In genomic region chr14:94974422-94974821, GRCh38 we compare ENCODE assay signal across 17 cellular contexts.
A peak's percentile ranks its signal among the peaks of the same experiment; 100 is the strongest.
DNase-seq lines count a peak whose midpoint lies in the region; ATAC-seq and TF ChIP-seq lines count a peak whose summit lies in the region.
"Had no signal": no experiment of that assay in that cellular context is flagged by ENCODE, and none has a peak within 500 bp of the region (broad histone marks: within the 10 kb centered on the region; RNA-seq: fewer than 3 reads in every experiment).

No MANE protein-coding gene starts in this region.

- H3K36me3 ChIP-seq in SK-N-MC (ENCODE audit: insufficient read depth, low read length) (no peaks in the 10 kb centered on the region), skeletal muscle tissue (ENCODE audit: control insufficient read depth in 3 of 3, insufficient read depth in 3 of 3, low read length in 3 of 3) (peaks cover 0 to 2% (median 0%) of the 10 kb centered on the region in 3 donors)
- H3K36me3 ChIP-seq: BE2C; BLaER1 treated with 17β-estradiol and CSF1 and Interleukin-3, amounts not matched to agents 10 nM and 100 nM had no signal

- H3K9me3 ChIP-seq in SK-N-MC (ENCODE audit: low read depth, low read length) (no peaks in the 10 kb centered on the region), skeletal muscle tissue (ENCODE audit: control insufficient read depth in 3 of 3, low read length in 3 of 3) (no peaks in the 10 kb centered on the region)
- H3K9me3 ChIP-seq: BE2C had no signal

- H3K27ac ChIP-seq in SK-N-MC = 0 out of 2 replicates have a peak overlapping the region, but pooled peaks have one; percentile 26
- peak overlapping the region; percentile 59 for H3K27ac ChIP-seq in skeletal muscle tissue (ENCODE audit: low read depth, low read length)
- H3K27ac ChIP-seq in foreskin keratinocyte = no peak overlapping the region
- H3K27ac ChIP-seq: 22Rv1; BLaER1 treated with 17β-estradiol and CSF1 and Interleukin-3, amounts not matched to agents 10 nM and 100 nM had no signal

- DNase-seq in SK-N-MC (ENCODE audit: low read depth, low spot score) = no peak
- peak; percentile 27 for DNase-seq in mucosa of gallbladder (ENCODE audit: low spot score)
- DNase-seq in foreskin keratinocyte = no peak
- DNase-seq in Right ventricle myocardium superior = no peak
- DNase-seq in Ammon's horn (ENCODE audit: low spot score) = no peak
- DNase-seq: BE2C; Calu3; CD4-positive, alpha-beta T cell; CD8-positive, alpha-beta memory T cell; DMS53; DMS79 treated with DMSO at 0.1 percent for 48 hours; GF-D8; H9 had no signal

- TF ChIP-seq CTCF in foreskin keratinocyte (conservative IDR thresholded peaks at IDR 0.05) = no peak

- intact Hi-C loops in Right ventricle myocardium superior (cut with DNase I) = no loop called here

- H3K27me3 ChIP-seq in skeletal muscle tissue (ENCODE audit: control insufficient read depth in 3 of 3, insufficient read depth in 3 of 3, low read length in 3 of 3) (no peaks in the 10 kb centered on the region), foreskin keratinocyte (no peaks in the 10 kb centered on the region)
- H3K27me3 ChIP-seq: BLaER1 treated with 17β-estradiol and CSF1 and Interleukin-3, amounts not matched to agents 10 nM and 100 nM had no signal

- H3K4me3 ChIP-seq in SK-N-MC = no peak overlapping the region
- peak overlapping the region in 2 of 3 donors; percentile 16 to 50 for H3K4me3 ChIP-seq in skeletal muscle tissue (ENCODE audit: low read length in 3 of 3)
- H3K4me3 ChIP-seq: BLaER1 treated with 17β-estradiol and CSF1 and Interleukin-3, amounts not matched to agents 10 nM and 100 nM; GM23338 had no signal

- no peak overlapping the region for H3K9ac ChIP-seq in SK-N-MC (ENCODE audit: insufficient read length)
- H3K9ac ChIP-seq in skeletal muscle tissue (ENCODE audit: low read depth in 1 of 3, low read length in 3 of 3) = peak overlapping the region in 2 of 3 donors; percentile 12 to 63
- H3K9ac ChIP-seq: BLaER1 treated with 17β-estradiol and CSF1 and Interleukin-3, amounts not matched to agents 10 nM and 100 nM had no signal

- ATAC-seq in foreskin keratinocyte (no peak), Right ventricle myocardium superior (ENCODE audit: poor library complexity) (no peak)
- ATAC-seq: GM23338 had no signal

- H3K4me1 ChIP-seq in skeletal muscle tissue (ENCODE audit: control insufficient read depth in 3 of 3, insufficient read depth in 3 of 3, low read length in 3 of 3) (peaks cover 7 to 12% (median 7%) of the 10 kb centered on the region in 3 donors), foreskin keratinocyte (no peaks in the 10 kb centered on the region)
- H3K4me1 ChIP-seq: BE2C had no signal
